8 cellular contexts compared by ENCODE assay signal in genomic region chr13:31742102-31742695, GRCh38. TPM values are rescaled to one million over a fixed set of nuclear protein-coding genes. Genes with fewer than 3 reads are reported as not detected.
DNase-seq lines count a peak whose midpoint lies in the region; ATAC-seq and TF ChIP-seq lines count a peak whose summit lies in the region.

No MANE protein-coding gene starts in this region.

- no peaks in the 10 kb centered on the region for H3K36me3 Mint-ChIP-seq in CD4-positive, alpha-beta T cell (ENCODE audit: low read depth)
- no peaks in the 10 kb centered on the region for H3K36me3 Mint-ChIP-seq in neural crest cell (ENCODE audit: low read depth)

- H3K9ac ChIP-seq in NT2/D1 (ENCODE audit: insufficient read length, low read depth) (no peak overlapping the region), fibroblast of lung (ENCODE audit: insufficient read depth, low read length) (no peak overlapping the region)

- intact Hi-C loops in CD4-positive, alpha-beta T cell (cut with DNase I, micrococcal nuclease), result loop anchor here (1.0 to 5.0 kb wide), 3 partner anchors 311 to 505 kb away; no protein-coding TSS in a partner anchor

- H3K27ac Mint-ChIP-seq in CD4-positive, alpha-beta T cell, result no peak overlapping the region
- no peak overlapping the region for H3K27ac Mint-ChIP-seq in neural crest cell (ENCODE audit: unreplicated experiment)

- H3K36me3 ChIP-seq in NT2/D1 (ENCODE audit: insufficient read depth, insufficient read length, low read length), result no peaks in the 10 kb centered on the region
- no peaks in the 10 kb centered on the region for H3K36me3 ChIP-seq in fibroblast of lung (ENCODE audit: control insufficient read depth, insufficient read depth, low read length)

- H3K4me1 Mint-ChIP-seq in CD4-positive, alpha-beta T cell (ENCODE audit: low read depth), result peaks cover 4% of the 10 kb centered on the region
- peaks cover 3% of the 10 kb centered on the region for H3K4me1 Mint-ChIP-seq in neural crest cell

- no peaks in the 10 kb centered on the region for H4K20me1 ChIP-seq in fibroblast of lung (ENCODE audit: control insufficient read depth, extremely low read depth, insufficient read depth, low read length)

- H3K4me3 Mint-ChIP-seq in CD4-positive, alpha-beta T cell, result no peak overlapping the region
- H3K4me3 Mint-ChIP-seq in neural crest cell, result no peak overlapping the region

- no peaks in the 10 kb centered on the region for H3K9me3 ChIP-seq in CD4-positive, alpha-beta T cell (ENCODE audit: control insufficient read depth, low read length)
- H3K9me3 ChIP-seq in NT2/D1 (ENCODE audit: insufficient read depth, low read length) (no peaks in the 10 kb centered on the region), fibroblast of lung (ENCODE audit: control insufficient read depth, insufficient read depth, low read depth, low read length) (no peaks in the 10 kb centered on the region)

- TF ChIP-seq CTCF in CD4-positive, alpha-beta T cell (IDR thresholded peaks at IDR 0.05), result peak; percentile 99
- TF ChIP-seq CTCF in fibroblast of lung (conservative IDR thresholded peaks at IDR 0.05 in 1 of 2, IDR thresholded peaks at IDR 0.05 in 1 of 2; ENCODE audit: low read depth in 1 of 2, low read length in 2 of 2) (peak; percentile 98 to 99), neural crest cell (conservative IDR thresholded peaks at IDR 0.05) (peak; percentile 99)

- peak; percentile 68 for ATAC-seq in CD4-positive, alpha-beta T cell (ENCODE audit: poor library complexity)
- ATAC-seq in HG03442 (IDR thresholded peaks at IDR 0.05; ENCODE audit: unreplicated experiment), result peak; percentile 97
- ATAC-seq in stimulated activated naive CD8-positive, alpha-beta T cell treated with anti-CD3 and anti-CD28 coated beads, Interleukin-15, Interleukin-2, amounts not matched to agents 100 U/mL and 50 U/mL, for 24 hours, result peak; percentile 57

- H3K4me1 ChIP-seq in NT2/D1 (ENCODE audit: insufficient read depth, insufficient read length), result no peaks in the 10 kb centered on the region
- H3K4me1 ChIP-seq in fibroblast of lung (ENCODE audit: control insufficient read depth, extremely low read depth, insufficient read depth, low read length), result no peaks in the 10 kb centered on the region

- peaks cover 22% of the 10 kb centered on the region for H3K27me3 Mint-ChIP-seq in CD4-positive, alpha-beta T cell
- peaks cover 10% of the 10 kb centered on the region for H3K27me3 Mint-ChIP-seq in neural crest cell (ENCODE audit: low read depth)

- CTCF ChIA-PET in CD4-positive, alpha-beta T cell (lab: Charles Lee), result no interaction called here

- H3K4me3 ChIP-seq in NT2/D1 (ENCODE audit: insufficient read length, low read depth), result no peak overlapping the region
- peak overlapping the region in 1 of 4 experiments; percentile 2 for H3K4me3 ChIP-seq in fibroblast of lung (replicated peaks in 1 of 4; ENCODE audit: control extremely low read depth in 1 of 4, insufficient read depth in 1 of 4, low read depth in 3 of 4, low read length in 4 of 4)

- H3K9me3 Mint-ChIP-seq in CD4-positive, alpha-beta T cell, result no peaks in the 10 kb centered on the region
- H3K9me3 Mint-ChIP-seq in neural crest cell, result no peaks in the 10 kb centered on the region

- H3K79me2 ChIP-seq in fibroblast of lung (ENCODE audit: control insufficient read depth, insufficient read depth, low read length), result no peaks in the 10 kb centered on the region

- peak overlapping the region; percentile 49 for H3K4me2 ChIP-seq in fibroblast of lung (ENCODE audit: extremely low read depth, insufficient read depth, low read length)

- peak overlapping the region; percentile 43 for H2AFZ ChIP-seq in fibroblast of lung (ENCODE audit: low read length)

- POLR2A ChIA-PET in CD4-positive, alpha-beta T cell (lab: Charles Lee), result no interaction called here

- no peaks in the 10 kb centered on the region for H3K27me3 ChIP-seq in CD4-positive, alpha-beta T cell (ENCODE audit: control insufficient read depth, insufficient read depth, low read length)
- H3K27me3 ChIP-seq in NT2/D1 (ENCODE audit: insufficient read depth, insufficient read length) (no peaks in the 10 kb centered on the region), fibroblast of lung (ENCODE audit: control insufficient read depth, insufficient read depth, low read length) (no peaks in the 10 kb centered on the region)

- H3K27ac ChIP-seq in CD4-positive, alpha-beta T cell (ENCODE audit: low read depth, low read length), result no peak overlapping the region
- H3K27ac ChIP-seq in fibroblast of lung (ENCODE audit: insufficient read depth, low read length), result no peak overlapping the region

- DNase-seq in CD4-positive, alpha-beta T cell, result peak; percentile 29 to 53 (median 45)
- DNase-seq in GM19238 (ENCODE audit: insufficient read length, low spot score) (peak; percentile 25), NT2/D1 (ENCODE audit: low read depth, low spot score) (peak; percentile 55), activated T-cell treated with anti-CD3 and anti-CD28 coated beads for 4 hours (peak; percentile 50), fibroblast of lung (ENCODE audit: low read depth in 2 of 2) (peak; percentile 53 to 79), neural crest cell (ENCODE audit: low read depth, low spot score) (peak; percentile 75)
- peak; percentile 69 for DNase-seq in stimulated activated naive CD8-positive, alpha-beta T cell treated with anti-CD3 and anti-CD28 coated beads, Interleukin-15, Interleukin-2, amounts not matched to agents 100 U/mL and 50 U/mL, for 24 hours

RNA-seq across cellular contexts. Expression of gene RXFP2, which starts 2.9 kb away (rescaled TPM):
- not detected for total RNA-seq in CD4-positive, alpha-beta T cell
- total RNA-seq in fibroblast of lung (not detected in 2 replicates), neural crest cell (not detected in 2 replicates)
- not detected in 2 replicates for polyA plus RNA-seq in fibroblast of lung
- not detected in 2 replicates for polyA plus RNA-seq in fibroblast of lung (2012)
- polyA minus RNA-seq in fibroblast of lung (ENCODE audit: low replicate concordance), result not detected in 2 replicates

Comparison
In these comparisons a context has a peak if more than half of its experiments do, and no peak if none do; other contexts are left out.
1. DNase-seq: peak in every context shown above with its lines; median percentile 75 in neural crest cell; 69 in stimulated activated naive CD8-positive, alpha-beta T cell treated with anti-CD3 and anti-CD28 coated beads, Interleukin-15, Interleukin-2, amounts not matched to agents 100 U/mL and 50 U/mL, for 24 hours; 66 in fibroblast of lung; 55 in NT2/D1; 50 in activated T-cell treated with anti-CD3 and anti-CD28 coated beads for 4 hours; 45 in CD4-positive, alpha-beta T cell; 25 in GM19238.